Comparison of ENCODE assay signal across 13 cellular contexts in genomic region chr13:24005711-24006281, GRCh38.
A peak's percentile ranks its signal among the peaks of the same experiment; 100 is the strongest.
DNase-seq lines count a peak whose midpoint lies in the region; ATAC-seq, FAIRE-seq and TF ChIP-seq lines count a peak whose summit lies in the region.
"Had no signal": no experiment of that assay in that cellular context is flagged by ENCODE, and none has a peak within 500 bp of the region (broad histone marks: within the 10 kb centered on the region; RNA-seq: fewer than 3 reads in every experiment).

No MANE protein-coding gene starts in this region.

- no peak for FAIRE-seq in A549 (lab: Jason Lieb, UNC)
- no peak for FAIRE-seq in HTR-8/SVneo (lab: Jason Lieb, UNC)
- FAIRE-seq: G401.6 had no signal

- peaks cover 8% of the 10 kb centered on the region for H3K36me3 Mint-ChIP-seq in glutamatergic neuron (ENCODE audit: unreplicated experiment)

- peaks cover 4% of the 10 kb centered on the region for H3K9me3 Mint-ChIP-seq in glutamatergic neuron (ENCODE audit: unreplicated experiment)
- H3K9me3 Mint-ChIP-seq: activated CD4-positive, alpha-beta T cell treated with anti-CD3 and anti-CD28 coated beads, Interleukin-2, amount 10 ng/mL, durations not matched to agents 7 days and 5 days had no signal

- TF ChIP-seq POLR2A in A549 (IDR thresholded peaks at IDR 0.05; ENCODE audit: low read length) (no peak), breast epithelium (IDR thresholded peaks at IDR 0.05) (no peak)

- intact Hi-C loops in breast epithelium (cut with DNase I; ENCODE audit: low total_unique reads) = no loop called here

- H3K36me3 ChIP-seq in breast epithelium = no peaks in the 10 kb centered on the region
- H3K36me3 ChIP-seq: thyroid gland had no signal

- 25% methylated on average over 3 of the region's 4 CpGs for WGBS in A549 (ENCODE audit: missing lambda C conversion rate)

- CTCF ChIA-PET in A549 (lab: Yijun Ruan, JAX) = interaction anchor here (0.5 to 3.2 kb wide), 2 partner anchors 14 to 108 kb away, joined by 3 to 22 read pairs; no protein-coding TSS in a partner anchor

- TF ChIP-seq EP300 in A549 (IDR thresholded peaks at IDR 0.05) = no peak

- H3K4me3 Mint-ChIP-seq in glutamatergic neuron (ENCODE audit: unreplicated experiment) = no peak overlapping the region
- H3K4me3 Mint-ChIP-seq: activated CD4-positive, alpha-beta T cell treated with anti-CD3 and anti-CD28 coated beads, Interleukin-2, amount 10 ng/mL, durations not matched to agents 7 days and 5 days had no signal

- H3K9me3 ChIP-seq in A549 = no peaks in the 10 kb centered on the region
- no peaks in the 10 kb centered on the region for H3K9me3 ChIP-seq in breast epithelium
- H3K9me3 ChIP-seq: thyroid gland had no signal

- H3K27ac Mint-ChIP-seq in glutamatergic neuron (ENCODE audit: unreplicated experiment) = peak overlapping the region; percentile 80
- H3K27ac Mint-ChIP-seq: activated CD4-positive, alpha-beta T cell treated with anti-CD3 and anti-CD28 coated beads, Interleukin-2, amount 10 ng/mL, durations not matched to agents 7 days and 5 days had no signal

- H3K4me1 ChIP-seq in A549 = peaks cover 11% of the 10 kb centered on the region
- no peaks in the 10 kb centered on the region for H3K4me1 ChIP-seq in breast epithelium

- POLR2A ChIA-PET in A549 (lab: Yijun Ruan, JAX) = no interaction called here

- H3K4me3 ChIP-seq in A549 (no peak overlapping the region), breast epithelium (no peak overlapping the region)
- H3K4me3 ChIP-seq: thyroid gland had no signal

- DNase-seq in A549 (ENCODE audit: low read depth in 1 of 2, low spot score in 1 of 2) (no peak), glutamatergic neuron (no peak), activated gamma-delta T cell (lab: John Stamatoyannopoulos, UW) (no peak), HTR-8/SVneo (ENCODE audit: insufficient read length, low spot score) (no peak), hippocampal formation (lab: John Stamatoyannopoulos, UW) (no peak), breast epithelium (ENCODE audit: low spot score in 2 of 2) (no peak)
- DNase-seq: activated CD4-positive, alpha-beta T cell treated with anti-CD3 and anti-CD28 coated beads, Interleukin-2, amount 10 ng/mL, durations not matched to agents 7 days and 5 days; NCI-H446 treated with DMSO at 0.1 percent for 48 hours; thyroid gland had no signal

- H3K27me3 Mint-ChIP-seq in glutamatergic neuron (ENCODE audit: unreplicated experiment) = peaks cover 2% of the 10 kb centered on the region

- no peaks in the 10 kb centered on the region for H3K27me3 ChIP-seq in breast epithelium
- H3K27me3 ChIP-seq: thyroid gland had no signal

- TF ChIP-seq RAD21 in A549 (conservative IDR thresholded peaks at IDR 0.05 in 1 of 2, IDR thresholded peaks at IDR 0.05 in 1 of 2) = no peak

- no peak overlapping the region for H3K27ac ChIP-seq in A549
- no peak overlapping the region for H3K27ac ChIP-seq in breast epithelium
- H3K27ac ChIP-seq: thyroid gland had no signal

- H3K4me2 ChIP-seq in A549 = peak overlapping the region; percentile 52; the same call in 2 of the 3 replicates

- peak; percentile 39 to 41; a peak in 1 of 6 replicates for ATAC-seq in A549
- peak; percentile 89 for ATAC-seq in GM19372 (IDR thresholded peaks at IDR 0.05; ENCODE audit: low read depth, unreplicated experiment)
- ATAC-seq in HG03097 (IDR thresholded peaks at IDR 0.05; ENCODE audit: low FRiP score, unreplicated experiment) = peak; percentile 71
- ATAC-seq: HCT116 had no signal

- H3K4me1 Mint-ChIP-seq in glutamatergic neuron (ENCODE audit: low read depth, unreplicated experiment) = peaks cover 25% of the 10 kb centered on the region
- H3K4me1 Mint-ChIP-seq: activated CD4-positive, alpha-beta T cell treated with anti-CD3 and anti-CD28 coated beads, Interleukin-2, amount 10 ng/mL, durations not matched to agents 7 days and 5 days had no signal

- TF ChIP-seq CTCF in A549 (IDR thresholded peaks at IDR 0.05) = no peak
- no peak for TF ChIP-seq CTCF in glutamatergic neuron (IDR thresholded peaks at IDR 0.05; ENCODE audit: partially characterized antibody, unreplicated experiment)
- no peak for TF ChIP-seq CTCF in breast epithelium (IDR thresholded peaks at IDR 0.05)

TF ChIP-seq in A549, 52 proteins besides CTCF, POLR2A, EP300 and RAD21:
- no peak for TF ChIP-seq ESRRA (IDR thresholded peaks at IDR 0.05; ENCODE audit: borderline replicate concordance, low read length)
- no peak for TF ChIP-seq RNF2 (IDR thresholded peaks at IDR 0.05; ENCODE audit: borderline replicate concordance, low read depth)
- TF ChIP-seq NPAS2 (CRISPR knock-in tag; IDR thresholded peaks at IDR 0.05; ENCODE audit: borderline replicate concordance) = no peak
- no peak for TF ChIP-seq EHMT2 (IDR thresholded peaks at IDR 0.05; ENCODE audit: low read depth)
- TF ChIP-seq MAZ (IDR thresholded peaks at IDR 0.05; ENCODE audit: borderline replicate concordance, low read depth, low read length) = no peak
TF ChIP-seq in A549: peak in this region for 0.
